7 cellular contexts compared by ENCODE assay signal in the genomic region with DNA sequence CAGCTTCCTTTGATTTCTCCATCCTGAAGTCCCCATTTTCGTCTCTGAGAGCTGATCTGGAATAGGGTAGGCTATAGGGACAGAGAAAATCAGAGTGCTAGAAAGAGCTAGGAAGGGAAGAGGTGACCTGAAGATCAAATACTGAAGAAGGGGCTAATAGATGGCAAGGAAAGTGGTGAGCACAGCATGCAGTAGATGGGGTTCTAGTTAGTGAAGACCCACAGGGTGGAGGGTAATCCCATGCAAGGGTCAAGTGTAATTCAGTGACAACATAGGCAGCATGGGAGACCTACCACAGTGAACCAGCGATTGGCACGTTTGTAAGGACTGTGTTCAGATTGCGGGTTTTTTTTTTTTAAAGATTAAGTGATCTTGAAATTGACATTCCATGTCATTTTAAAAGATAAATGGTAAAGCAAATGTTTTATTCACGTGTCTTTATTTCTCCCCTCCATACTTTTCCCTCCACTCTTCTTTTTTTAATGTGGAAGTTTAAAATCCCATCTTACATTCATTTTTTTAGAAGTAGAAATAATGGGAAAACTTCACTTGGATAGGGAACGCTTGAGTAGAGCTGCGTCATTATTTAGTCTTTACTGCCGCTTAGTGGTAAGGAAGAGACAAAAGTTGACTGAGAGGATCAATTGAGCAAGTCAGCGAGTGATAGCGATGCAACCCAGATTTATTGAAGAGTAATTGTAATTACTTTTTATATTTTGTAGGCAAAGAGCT. TPM values are rescaled to one million over a fixed set of nuclear protein-coding genes. Genes with fewer than 3 reads are reported as not detected.
DNase-seq lines count a peak whose midpoint lies in the region; ATAC-seq and TF ChIP-seq lines count a peak whose summit lies in the region.

No MANE protein-coding gene starts in this region.

- ATAC-seq in Right ventricle myocardium superior (ENCODE audit: poor library complexity) (peak; percentile 86), GM21526 (IDR thresholded peaks at IDR 0.05; ENCODE audit: low FRiP score, unreplicated experiment) (no peak)

- DNase-seq in GDM1 (lab: John Stamatoyannopoulos, UW), result peak; percentile 29
- DNase-seq in H7, result peak; percentile 63
- peak; percentile 19 for DNase-seq in NCI-H2029 (lab: John Stamatoyannopoulos, UW)
- DNase-seq in Right ventricle myocardium superior, result no peak
- DNase-seq in retina, result peak; percentile 60

- H3K4me3 ChIP-seq in H7 (ENCODE audit: insufficient read depth, low read depth, low read length) (no peak overlapping the region), WI38 (ENCODE audit: low read depth, low read length) (no peak overlapping the region)

- H3K27me3 ChIP-seq in H7 (ENCODE audit: control insufficient read depth, insufficient read depth, low read length), result no peaks in the 10 kb centered on the region

- intact Hi-C loops in Right ventricle myocardium superior (cut with DNase I), result loop anchor here (5.0 kb wide), 2 partner anchors 154 to 199 kb away; no protein-coding TSS in a partner anchor

- TF ChIP-seq CTCF in WI38 (IDR thresholded peaks at IDR 0.05; ENCODE audit: low read depth, low read length), result peak; percentile 66

- H3K36me3 ChIP-seq in H7 (replicated peaks; ENCODE audit: control insufficient read depth, insufficient read depth, low read length), result no peaks in the 10 kb centered on the region

RNA-seq across cellular contexts. Expression of gene ABI1, which starts 21.0 kb away (rescaled TPM):
- 29.7 and 37.4 TPM in 2 replicates for total RNA-seq in H7 (2014; rRNA removed; shearing (Covaris generic))
- total RNA-seq in Right ventricle myocardium superior, result 23.9 TPM
